8 cellular contexts compared by ENCODE assay signal in genomic region chr3:19348929-19349564, GRCh38.
A peak's percentile ranks its signal among the peaks of the same experiment; 100 is the strongest.
DNase-seq lines count a peak whose midpoint lies in the region; ATAC-seq and TF ChIP-seq lines count a peak whose summit lies in the region.

No MANE protein-coding gene starts in this region.

- no peak overlapping the region for H3K4me3 ChIP-seq in kidney epithelial cell (ENCODE audit: low read depth, low read length)

- POLR2A ChIA-PET in activated CD8-positive, alpha-beta T cell treated with anti-CD3 and anti-CD28 coated beads, Interleukin-2, amount 10 ng/mL, durations not matched to agents 7 days and 5 days (lab: Charles Lee): no interaction called here

- no peak overlapping the region for H3K4me3 Mint-ChIP-seq in activated CD8-positive, alpha-beta T cell treated with anti-CD3 and anti-CD28 coated beads, Interleukin-2, amount 10 ng/mL, durations not matched to agents 7 days and 5 days

- H3K27me3 Mint-ChIP-seq in activated CD8-positive, alpha-beta T cell treated with anti-CD3 and anti-CD28 coated beads, Interleukin-2, amount 10 ng/mL, durations not matched to agents 7 days and 5 days (ENCODE audit: low read depth): peaks cover 2% of the 10 kb centered on the region

- H3K36me3 ChIP-seq in kidney epithelial cell (ENCODE audit: control insufficient read depth, insufficient read depth, low read length): no peaks in the 10 kb centered on the region

- H3K36me3 Mint-ChIP-seq in activated CD8-positive, alpha-beta T cell treated with anti-CD3 and anti-CD28 coated beads, Interleukin-2, amount 10 ng/mL, durations not matched to agents 7 days and 5 days (ENCODE audit: low read depth): no peaks in the 10 kb centered on the region

- TF ChIP-seq CTCF in kidney epithelial cell (IDR thresholded peaks at IDR 0.05; ENCODE audit: insufficient read depth, low read length, poor library complexity, severe bottlenecking): peak; percentile 66

- no peak overlapping the region for H3K27ac Mint-ChIP-seq in activated CD8-positive, alpha-beta T cell treated with anti-CD3 and anti-CD28 coated beads, Interleukin-2, amount 10 ng/mL, durations not matched to agents 7 days and 5 days

- no peaks in the 10 kb centered on the region for H3K9me3 Mint-ChIP-seq in activated CD8-positive, alpha-beta T cell treated with anti-CD3 and anti-CD28 coated beads, Interleukin-2, amount 10 ng/mL, durations not matched to agents 7 days and 5 days (ENCODE audit: insufficient read depth)

- CTCF ChIA-PET in activated CD8-positive, alpha-beta T cell treated with anti-CD3 and anti-CD28 coated beads, Interleukin-2, amount 10 ng/mL, durations not matched to agents 7 days and 5 days (lab: Charles Lee): interaction anchor here (0.8 to 3.2 kb wide), 6 partner anchors 14 to 579 kb away, joined by 3 to 20 read pairs (median 4); no protein-coding TSS in a partner anchor

- ATAC-seq in GM21367 (IDR thresholded peaks at IDR 0.05; ENCODE audit: unreplicated experiment) (peak; percentile 72), HG03196 (IDR thresholded peaks at IDR 0.05; ENCODE audit: unreplicated experiment) (no peak)
- ATAC-seq in activated CD8-positive, alpha-beta T cell treated with anti-CD3 and anti-CD28 coated beads, Interleukin-2, amount 10 ng/mL, durations not matched to agents 7 days and 5 days: no peak

- peak; percentile 20 for DNase-seq in NCI-H510A treated with DMSO at 0.1 percent for 48 hours (lab: John Stamatoyannopoulos, UW)
- no peak for DNase-seq in NCI-H510A (lab: John Stamatoyannopoulos, UW)
- peak; percentile 1 for DNase-seq in HPDE6-E6E7 (ENCODE audit: extremely low spot score)
- peak; percentile 30 for DNase-seq in activated CD8-positive, alpha-beta T cell treated with anti-CD3 and anti-CD28 coated beads, Interleukin-2, amount 10 ng/mL, durations not matched to agents 7 days and 5 days
- DNase-seq in kidney epithelial cell (ENCODE audit: low read depth): no peak
- no peak for DNase-seq in activated T-cell treated with anti-CD3 and anti-CD28 coated beads, Interleukin-2, amount 50 U/mL, for 48 hours

- no peaks in the 10 kb centered on the region for H3K4me1 Mint-ChIP-seq in activated CD8-positive, alpha-beta T cell treated with anti-CD3 and anti-CD28 coated beads, Interleukin-2, amount 10 ng/mL, durations not matched to agents 7 days and 5 days (ENCODE audit: low read depth)

- no peaks in the 10 kb centered on the region for H3K27me3 ChIP-seq in kidney epithelial cell (ENCODE audit: control insufficient read depth, insufficient read depth, low read length)

Comparison
In these comparisons a context has a peak if more than half of its experiments do, and no peak if none do; other contexts are left out.
1. DNase-seq: peak in NCI-H510A treated with DMSO at 0.1 percent for 48 hours (single experiment), HPDE6-E6E7 (single experiment) and activated CD8-positive, alpha-beta T cell treated with anti-CD3 and anti-CD28 coated beads, Interleukin-2, amount 10 ng/mL, durations not matched to agents 7 days and 5 days (single experiment); none in NCI-H510A (single experiment), kidney epithelial cell (single experiment) and activated T-cell treated with anti-CD3 and anti-CD28 coated beads, Interleukin-2, amount 50 U/mL, for 48 hours (0 of 2).